21 cellular contexts compared by ENCODE assay signal in genomic region chr9:117074337-117074662, GRCh38.
DNase-seq lines count a peak whose midpoint lies in the region; ATAC-seq, FAIRE-seq and TF ChIP-seq lines count a peak whose summit lies in the region.
"Had no signal": no experiment of that assay in that cellular context is flagged by ENCODE, and none has a peak within 500 bp of the region (broad histone marks: within the 10 kb centered on the region; RNA-seq: fewer than 3 reads in every experiment).

No MANE protein-coding gene starts in this region.

- H3K9me2 ChIP-seq in SK-N-SH = no peaks in the 10 kb centered on the region

- no peaks in the 10 kb centered on the region for H3K79me2 ChIP-seq in SK-N-SH (ENCODE audit: insufficient read depth)
- no peaks in the 10 kb centered on the region for H3K79me2 ChIP-seq in keratinocyte (ENCODE audit: control insufficient read depth, insufficient read depth, low read length)

- no peak overlapping the region for H3K27ac Mint-ChIP-seq in activated CD4-positive, alpha-beta T cell treated with anti-CD3 and anti-CD28 coated beads, Interleukin-2, amount 10 ng/mL, durations not matched to agents 7 days and 5 days
- H3K27ac Mint-ChIP-seq in CD14-positive monocyte = no peak overlapping the region
- H3K27ac Mint-ChIP-seq: CD4-positive, alpha-beta T cell; IgD-negative memory B cell had no signal

- H3K4me3 ChIP-seq in SK-N-SH (ENCODE audit: low read depth in 2 of 2, low read length in 1 of 2) = no peak overlapping the region
- H3K4me3 ChIP-seq in epithelial cell of esophagus (ENCODE audit: low read length) = no peak overlapping the region
- H3K4me3 ChIP-seq in keratinocyte (ENCODE audit: control insufficient read depth in 2 of 3, extremely low read depth in 1 of 3, insufficient read depth in 2 of 3, low read depth in 1 of 3, low read length in 3 of 3) = no peak overlapping the region
- H3K4me3 ChIP-seq: HAP-1 had no signal

- no peaks in the 10 kb centered on the region for H3K27me3 ChIP-seq in SK-N-SH (ENCODE audit: insufficient read depth)
- no peaks in the 10 kb centered on the region for H3K27me3 ChIP-seq in keratinocyte (ENCODE audit: control insufficient read depth, extremely low read depth, insufficient read depth, low read length)
- H3K27me3 ChIP-seq: BE2C had no signal

- H3K4me1 ChIP-seq in SK-N-SH (ENCODE audit: control insufficient read depth in 1 of 2, insufficient read depth in 2 of 2, low read depth in 1 of 2, low read length in 1 of 2) (peaks cover 0 to 40% of the 10 kb centered on the region in 2 experiments; a peak in 2 of 4 replicates), keratinocyte (ENCODE audit: control insufficient read depth, extremely low read depth, insufficient read depth, low read length) (peaks cover 17% of the 10 kb centered on the region)
- H3K4me1 ChIP-seq: Caco-2, HAP-1 had no signal

- no peaks in the 10 kb centered on the region for H3K9me3 Mint-ChIP-seq in activated CD4-positive, alpha-beta T cell treated with anti-CD3 and anti-CD28 coated beads, Interleukin-2, amount 10 ng/mL, durations not matched to agents 7 days and 5 days
- H3K9me3 Mint-ChIP-seq in CD14-positive monocyte = peaks cover 0 to 2% (median 0%) of the 10 kb centered on the region in 7 donors

- no peaks in the 10 kb centered on the region for H3K27me3 Mint-ChIP-seq in activated CD4-positive, alpha-beta T cell treated with anti-CD3 and anti-CD28 coated beads, Interleukin-2, amount 10 ng/mL, durations not matched to agents 7 days and 5 days
- H3K27me3 Mint-ChIP-seq in CD14-positive monocyte (ENCODE audit: low read depth in 3 of 3) = peaks cover 1 to 8% (median 3%) of the 10 kb centered on the region in 3 donors

- intact Hi-C loops in CD14-positive monocyte (cut with micrococcal nuclease) = no loop called here

- H3K4me2 ChIP-seq in SK-N-SH (no peak overlapping the region), keratinocyte (ENCODE audit: control insufficient read depth, extremely low read depth, insufficient read depth, low read depth, low read length) (peak overlapping the region; percentile 78)

- no peaks in the 10 kb centered on the region for H3K9me3 ChIP-seq in SK-N-SH
- H3K9me3 ChIP-seq in keratinocyte (ENCODE audit: control insufficient read depth, low read depth, low read length) = no peaks in the 10 kb centered on the region
- H3K9me3 ChIP-seq: BE2C, Caco-2, HAP-1 had no signal

- no peak for ATAC-seq in SK-N-SH treated with all-trans-retinoic acid at 6 μM for 48 hours
- no peak for ATAC-seq in HG02759 (IDR thresholded peaks at IDR 0.05; ENCODE audit: unreplicated experiment)

- H3K4me1 Mint-ChIP-seq in activated CD4-positive, alpha-beta T cell treated with anti-CD3 and anti-CD28 coated beads, Interleukin-2, amount 10 ng/mL, durations not matched to agents 7 days and 5 days = no peaks in the 10 kb centered on the region
- no peaks in the 10 kb centered on the region for H3K4me1 Mint-ChIP-seq in CD14-positive monocyte

- POLR2A ChIA-PET in SK-N-SH (lab: Yijun Ruan, JAX) = no interaction called here
- POLR2A ChIA-PET in activated CD4-positive, alpha-beta T cell treated with anti-CD3 and anti-CD28 coated beads, Interleukin-2, amount 10 ng/mL, durations not matched to agents 7 days and 5 days (lab: Charles Lee) = no interaction called here

- H3K9ac ChIP-seq in SK-N-SH = no peak overlapping the region
- no peak overlapping the region for H3K9ac ChIP-seq in keratinocyte (ENCODE audit: control insufficient read depth, extremely low read depth, insufficient read depth, low read length)

- H4K20me1 ChIP-seq in SK-N-SH (ENCODE audit: insufficient read depth) (no peaks in the 10 kb centered on the region), keratinocyte (ENCODE audit: control insufficient read depth, extremely low read depth, insufficient read depth, low read length) (no peaks in the 10 kb centered on the region)

- H3K4me3 Mint-ChIP-seq in activated CD4-positive, alpha-beta T cell treated with anti-CD3 and anti-CD28 coated beads, Interleukin-2, amount 10 ng/mL, durations not matched to agents 7 days and 5 days = no peak overlapping the region
- H3K4me3 Mint-ChIP-seq in CD14-positive monocyte = no peak overlapping the region
- H3K4me3 Mint-ChIP-seq: CD4-positive, alpha-beta T cell; IgD-negative memory B cell had no signal

- no peak overlapping the region for H2AFZ ChIP-seq in SK-N-SH (ENCODE audit: low read depth)
- peak overlapping the region; percentile 4 for H2AFZ ChIP-seq in keratinocyte (ENCODE audit: control insufficient read depth, low read length)

- no peaks in the 10 kb centered on the region for H3K9me1 ChIP-seq in keratinocyte (ENCODE audit: control insufficient read depth, extremely low read depth, insufficient read depth, low read length)

- H3K27ac ChIP-seq in SK-N-SH (ENCODE audit: low read depth in 2 of 2, low read length in 1 of 2) (peak overlapping the region in 1 of 2 experiments; percentile 78; a peak in 2 of 4 replicates), keratinocyte (ENCODE audit: control insufficient read depth, insufficient read depth, low read length) (no peak overlapping the region)

- dilution Hi-C loops in keratinocyte (cut with MboI; ENCODE audit: extremely low pct_ligation_motif_present, low sequenced_read_pairs) = no loop called here

- TF ChIP-seq RAD21 in SK-N-SH (IDR thresholded peaks at IDR 0.05; ENCODE audit: low read length) = no peak

- H3F3A ChIP-seq in SK-N-SH (replicated peaks; ENCODE audit: insufficient read depth) = no peaks in the 10 kb centered on the region

- H3K36me3 ChIP-seq in SK-N-SH (replicated peaks in 1 of 2; ENCODE audit: control insufficient read depth in 1 of 2, insufficient read depth in 2 of 2, low read length in 1 of 2) = no peaks in the 10 kb centered on the region
- H3K36me3 ChIP-seq in keratinocyte (ENCODE audit: control insufficient read depth in 2 of 2, extremely low read depth in 1 of 2, insufficient read depth in 2 of 2, low read length in 2 of 2) = no peaks in the 10 kb centered on the region
- H3K36me3 ChIP-seq: HAP-1 had no signal

- no peaks in the 10 kb centered on the region for H3K36me3 Mint-ChIP-seq in activated CD4-positive, alpha-beta T cell treated with anti-CD3 and anti-CD28 coated beads, Interleukin-2, amount 10 ng/mL, durations not matched to agents 7 days and 5 days (ENCODE audit: low read depth)
- H3K36me3 Mint-ChIP-seq in CD14-positive monocyte = no peaks in the 10 kb centered on the region

- CTCF ChIA-PET in SK-N-SH (lab: Yijun Ruan, JAX) = interaction anchor here (0.6 to 3.1 kb wide), 15 partner anchors 14 to 338 kb away, joined by 3 to 18 read pairs (median 4); no protein-coding TSS in a partner anchor
- CTCF ChIA-PET in activated CD4-positive, alpha-beta T cell treated with anti-CD3 and anti-CD28 coated beads, Interleukin-2, amount 10 ng/mL, durations not matched to agents 7 days and 5 days (lab: Charles Lee) = no interaction called here

- 63% methylated on average over 3 of the region's 3 CpGs for WGBS in SK-N-SH (ENCODE audit: low lambda C conversion rate)

- DNase-seq in SK-N-SH (peak; percentile 6), NCI-H446 treated with DMSO at 0.1 percent for 48 hours (lab: John Stamatoyannopoulos, UW) (peak; percentile 31), epithelial cell of esophagus (ENCODE audit: low read depth) (peak; percentile 13), keratinocyte (ENCODE audit: low read depth, low spot score) (no peak), CD14-positive monocyte (ENCODE audit: low spot score) (no peak)
- DNase-seq in activated CD4-positive, alpha-beta T cell treated with anti-CD3 and anti-CD28 coated beads, Interleukin-2, amount 10 ng/mL, durations not matched to agents 7 days and 5 days = no peak
- DNase-seq: ACHN; BE2C; CD4-positive, alpha-beta T cell; DND-41; EL had no signal

- TF ChIP-seq EP300 in SK-N-SH (IDR thresholded peaks at IDR 0.05; ENCODE audit: borderline replicate concordance in 1 of 2, low read depth in 1 of 2, low read length in 1 of 2) = no peak

- peak; percentile 81 for FAIRE-seq in keratinocyte (lab: Jason Lieb, UNC)
- FAIRE-seq: A204.1, G401.6, GM12891, GM19239, HTR-8/SVneo had no signal

- TF ChIP-seq CTCF in SK-N-SH (IDR thresholded peaks at IDR 0.05) = no peak
- TF ChIP-seq CTCF in epithelial cell of esophagus (IDR thresholded peaks at IDR 0.05; ENCODE audit: insufficient read depth, low read depth, low read length, missing control alignments) = no peak
- TF ChIP-seq CTCF in keratinocyte (optimal IDR thresholded peaks at IDR 0.05 in 1 of 3, IDR thresholded peaks at IDR 0.05 in 1 of 3, conservative IDR thresholded peaks at IDR 0.05 in 1 of 3; ENCODE audit: extremely low read depth in 1 of 3, insufficient read depth in 2 of 3, low read length in 3 of 3) = no peak
- TF ChIP-seq CTCF in CD14-positive monocyte (IDR thresholded peaks at IDR 0.05) = no peak

TF ChIP-seq in SK-N-SH treated with all-trans-retinoic acid at 6 μM for 48 hours, 23 proteins besides CTCF, POLR2A, EP300 and RAD21 (continues in another document):
- no peak for TF ChIP-seq BACH2 (CRISPR knock-in tag; IDR thresholded peaks at IDR 0.05; ENCODE audit: borderline replicate concordance)
- TF ChIP-seq TCF4 (CRISPR knock-in tag; IDR thresholded peaks at IDR 0.05; ENCODE audit: borderline replicate concordance) = no peak
- no peak for TF ChIP-seq OSR1 (CRISPR knock-in tag; IDR thresholded peaks at IDR 0.05)
- TF ChIP-seq, protein P1, sequence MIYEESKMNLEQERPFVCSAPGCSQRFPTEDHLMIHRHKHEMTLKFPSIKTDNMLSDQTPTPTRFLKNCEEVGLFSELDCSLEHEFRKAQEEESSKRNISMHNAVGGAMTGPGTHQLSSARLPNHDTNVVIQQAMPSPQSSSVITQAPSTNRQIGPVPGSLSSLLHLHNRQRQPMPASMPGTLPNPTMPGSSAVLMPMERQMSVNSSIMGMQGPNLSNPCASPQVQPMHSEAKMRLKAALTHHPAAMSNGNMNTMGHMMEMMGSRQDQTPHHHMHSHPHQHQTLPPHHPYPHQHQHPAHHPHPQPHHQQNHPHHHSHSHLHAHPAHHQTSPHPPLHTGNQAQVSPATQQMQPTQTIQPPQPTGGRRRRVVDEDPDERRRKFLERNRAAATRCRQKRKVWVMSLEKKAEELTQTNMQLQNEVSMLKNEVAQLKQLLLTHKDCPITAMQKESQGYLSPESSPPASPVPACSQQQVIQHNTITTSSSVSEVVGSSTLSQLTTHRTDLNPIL (CRISPR knock-in tag; IDR thresholded peaks at IDR 0.05; ENCODE audit: low read depth) = no peak
- no peak for TF ChIP-seq ZFP3 (CRISPR knock-in tag; IDR thresholded peaks at IDR 0.05)
- no peak for TF ChIP-seq CSRNP3 (CRISPR knock-in tag; IDR thresholded peaks at IDR 0.05)
- no peak for TF ChIP-seq ESRRG (CRISPR knock-in tag; IDR thresholded peaks at IDR 0.05)

Comparison
In these comparisons a context has a peak if more than half of its experiments do, and no peak if none do; other contexts are left out.
1. DNase-seq: peak in SK-N-SH (single experiment), NCI-H446 treated with DMSO at 0.1 percent for 48 hours (single experiment) and epithelial cell of esophagus (single experiment); none in keratinocyte (single experiment), activated CD4-positive, alpha-beta T cell treated with anti-CD3 and anti-CD28 coated beads, Interleukin-2, amount 10 ng/mL, durations not matched to agents 7 days and 5 days (single experiment) and CD14-positive monocyte (single experiment).